12 cellular contexts compared by ENCODE assay signal in the genomic region with DNA sequence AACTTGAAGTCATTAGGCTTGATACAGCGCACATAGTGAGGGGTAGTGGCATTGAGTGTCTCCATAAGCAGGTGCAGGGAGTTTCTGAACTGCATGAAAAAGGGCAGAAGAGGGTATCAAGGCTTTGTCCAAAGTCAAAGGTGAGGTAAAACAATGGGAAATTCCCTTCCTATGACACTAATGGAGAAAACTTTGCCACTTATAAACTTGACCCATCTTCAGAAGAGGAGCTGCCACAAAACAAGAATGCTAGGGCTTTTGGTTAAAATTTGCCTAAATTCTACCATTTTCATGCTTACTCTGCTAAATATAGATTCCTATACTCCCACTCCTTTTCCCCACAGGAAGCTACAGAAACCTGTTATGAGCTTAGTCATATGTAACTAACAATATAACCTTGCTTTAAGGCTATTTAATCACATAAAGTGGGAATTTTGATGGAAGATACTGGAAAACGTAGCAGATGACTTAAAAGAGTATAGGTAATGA.
DNase-seq lines count a peak whose midpoint lies in the region; ATAC-seq and TF ChIP-seq lines count a peak whose summit lies in the region.
"Had no signal": no experiment of that assay in that cellular context is flagged by ENCODE, and none has a peak within 500 bp of the region (broad histone marks: within the 10 kb centered on the region; RNA-seq: fewer than 3 reads in every experiment).

No MANE protein-coding gene starts in this region.

- H2AFZ ChIP-seq in MM.1S (ENCODE audit: low read length): no peak overlapping the region

- POLR2A ChIA-PET in activated CD4-positive, alpha-beta T cell treated with anti-CD3 and anti-CD28 coated beads for 36 hours (lab: Charles Lee): interaction anchor here (0.5 kb wide), 1 partner anchor 52 kb away, joined by 7 read pairs; no protein-coding TSS in a partner anchor

- H3K27ac Mint-ChIP-seq in activated CD4-positive, alpha-beta T cell treated with anti-CD3 and anti-CD28 coated beads for 36 hours: peak overlapping the region; percentile 45
- H3K27ac Mint-ChIP-seq in stimulated activated memory B cell treated with anti-CD40 and anti-IgM and Interleukin-4, amounts not matched to agents 10 μg/mL and 1 μg/mL and 100 μg/mL, for 72 hours: peak overlapping the region; percentile 62

- H3F3A ChIP-seq in MM.1S (ENCODE audit: insufficient read depth, low read length): peaks cover 58% of the 10 kb centered on the region

- peak overlapping the region; percentile 49 for H3K4me2 ChIP-seq in MM.1S (ENCODE audit: low read depth, low read length)

- CTCF ChIA-PET in activated CD4-positive, alpha-beta T cell treated with anti-CD3 and anti-CD28 coated beads for 36 hours (lab: Charles Lee): interaction anchor here (0.6 kb wide), 1 partner anchor 97 kb away, joined by 3 read pairs; no protein-coding TSS in a partner anchor

- no peak for TF ChIP-seq CTCF in MM.1S (IDR thresholded peaks at IDR 0.05; ENCODE audit: low read length)

- DNase-seq in activated CD4-positive, alpha-beta T cell treated with anti-CD3 and anti-CD28 coated beads for 36 hours: no peak
- DNase-seq in activated CD4-positive, alpha-beta T cell treated with anti-CD3 and anti-CD28 coated beads for 4 hours: no peak
- DNase-seq in MM.1S: peak; percentile 28
- no peak for DNase-seq in HUDEP-2 (lab: John Stamatoyannopoulos, UW; ENCODE audit: unreplicated experiment in 76 of 76)
- no peak for DNase-seq in NCI-H2029 treated with DMSO at 0.1 percent for 48 hours (lab: John Stamatoyannopoulos, UW)
- DNase-seq in DMS 273 (lab: John Stamatoyannopoulos, UW; ENCODE audit: unreplicated experiment): no peak
- DNase-seq: brain microvascular endothelial cell, NCI-H1694, RPMI8226, tibial artery had no signal

- no peaks in the 10 kb centered on the region for H4K20me1 ChIP-seq in MM.1S (ENCODE audit: insufficient read depth, low read length)

- no peaks in the 10 kb centered on the region for H3K27me3 ChIP-seq in MM.1S (replicated peaks; ENCODE audit: insufficient read depth, low read length)
- H3K27me3 ChIP-seq: brain microvascular endothelial cell, tibial artery had no signal

- H3K4me3 Mint-ChIP-seq in activated CD4-positive, alpha-beta T cell treated with anti-CD3 and anti-CD28 coated beads for 36 hours: no peak overlapping the region
- H3K4me3 Mint-ChIP-seq in stimulated activated memory B cell treated with anti-CD40 and anti-IgM and Interleukin-4, amounts not matched to agents 10 μg/mL and 1 μg/mL and 100 μg/mL, for 72 hours: no peak overlapping the region

- H3K4me1 ChIP-seq in MM.1S (ENCODE audit: low read length): peaks cover 61% of the 10 kb centered on the region
- H3K4me1 ChIP-seq: tibial artery had no signal

- H3K27ac ChIP-seq in MM.1S (ENCODE audit: low read length): peak overlapping the region; percentile 68
- H3K27ac ChIP-seq: brain microvascular endothelial cell, tibial artery had no signal

- H3K9me3 ChIP-seq in MM.1S (replicated peaks; ENCODE audit: insufficient read depth, low read length): no peaks in the 10 kb centered on the region
- H3K9me3 ChIP-seq: tibial artery had no signal

- no peak overlapping the region for H3K4me3 ChIP-seq in MM.1S (ENCODE audit: low read length)
- H3K4me3 ChIP-seq: tibial artery had no signal

- H3K79me2 ChIP-seq in MM.1S (ENCODE audit: low read length): peaks cover 14% of the 10 kb centered on the region; the same call in 1 of the 2 replicates

- no peaks in the 10 kb centered on the region for H3K9me2 ChIP-seq in MM.1S (replicated peaks; ENCODE audit: insufficient read depth, low read length)

- peaks cover 11% of the 10 kb centered on the region; the same call in 1 of the 2 replicates for H3K36me3 ChIP-seq in MM.1S (replicated peaks; ENCODE audit: insufficient read depth, low read length)

- H3K27me3 Mint-ChIP-seq in activated CD4-positive, alpha-beta T cell treated with anti-CD3 and anti-CD28 coated beads for 36 hours: no peaks in the 10 kb centered on the region
- H3K27me3 Mint-ChIP-seq in stimulated activated memory B cell treated with anti-CD40 and anti-IgM and Interleukin-4, amounts not matched to agents 10 μg/mL and 1 μg/mL and 100 μg/mL, for 72 hours: no peaks in the 10 kb centered on the region

- no peak overlapping the region for H3K9ac ChIP-seq in MM.1S (ENCODE audit: low read length)

- no peak for ATAC-seq in activated CD4-positive, alpha-beta T cell treated with anti-CD3 and anti-CD28 coated beads for 36 hours
- peak; percentile 37 for ATAC-seq in HG02678 (IDR thresholded peaks at IDR 0.05; ENCODE audit: unreplicated experiment)
- ATAC-seq in stimulated activated memory B cell treated with anti-CD40 and anti-IgM and Interleukin-4, amounts not matched to agents 10 μg/mL and 1 μg/mL and 100 μg/mL, for 72 hours: peak; percentile 72

- H3K4me1 Mint-ChIP-seq in activated CD4-positive, alpha-beta T cell treated with anti-CD3 and anti-CD28 coated beads for 36 hours: peaks cover 28% of the 10 kb centered on the region
- peaks cover 38% of the 10 kb centered on the region for H3K4me1 Mint-ChIP-seq in stimulated activated memory B cell treated with anti-CD40 and anti-IgM and Interleukin-4, amounts not matched to agents 10 μg/mL and 1 μg/mL and 100 μg/mL, for 72 hours

- peaks cover 23% of the 10 kb centered on the region for H3K36me3 Mint-ChIP-seq in activated CD4-positive, alpha-beta T cell treated with anti-CD3 and anti-CD28 coated beads for 36 hours (ENCODE audit: low read depth)
- H3K36me3 Mint-ChIP-seq in stimulated activated memory B cell treated with anti-CD40 and anti-IgM and Interleukin-4, amounts not matched to agents 10 μg/mL and 1 μg/mL and 100 μg/mL, for 72 hours: peaks cover 44% of the 10 kb centered on the region

- intact Hi-C loops in activated CD4-positive, alpha-beta T cell treated with anti-CD3 and anti-CD28 coated beads for 36 hours (cut with DNase I, micrococcal nuclease): no loop called here

- H3K9me3 Mint-ChIP-seq in activated CD4-positive, alpha-beta T cell treated with anti-CD3 and anti-CD28 coated beads for 36 hours (ENCODE audit: low read depth): no peaks in the 10 kb centered on the region
- H3K9me3 Mint-ChIP-seq in stimulated activated memory B cell treated with anti-CD40 and anti-IgM and Interleukin-4, amounts not matched to agents 10 μg/mL and 1 μg/mL and 100 μg/mL, for 72 hours: no peaks in the 10 kb centered on the region
